In the genomic region with DNA sequence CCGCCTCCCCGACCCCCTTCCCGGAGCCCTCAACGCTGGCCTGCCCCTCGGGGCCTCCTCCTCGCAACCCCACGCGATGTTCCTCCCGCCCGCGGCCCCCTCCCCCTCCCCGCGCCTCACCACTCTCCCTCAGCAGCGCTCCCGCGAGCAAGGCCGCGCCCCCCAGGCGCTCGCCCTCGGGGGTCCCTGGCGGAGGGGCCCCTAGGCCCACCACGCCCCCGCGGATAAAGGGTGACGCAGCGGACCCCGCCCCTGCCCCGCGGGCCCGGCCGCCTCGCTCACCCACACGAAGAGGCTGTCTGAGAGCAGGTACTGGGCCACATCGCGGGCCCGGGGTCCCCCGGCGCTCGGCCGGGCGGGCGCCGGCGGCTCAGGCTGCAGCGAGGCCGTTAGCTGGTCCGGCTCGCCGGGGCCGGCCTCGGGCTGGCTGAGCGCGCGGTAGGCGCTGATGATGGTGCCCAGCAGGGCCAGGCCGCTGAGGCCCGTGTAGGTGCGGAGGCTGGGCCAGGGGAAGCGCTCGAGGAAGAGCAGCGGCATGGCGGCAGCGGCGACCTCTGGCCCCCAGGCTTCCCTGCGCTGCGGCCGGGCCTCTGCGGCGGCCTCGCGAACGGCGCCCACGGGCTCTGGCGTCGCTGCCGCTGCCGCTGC, we compare ENCODE assay signal across 8 cellular contexts. TPM values are rescaled to one million over a fixed set of nuclear protein-coding genes. Genes with fewer than 3 reads are reported as not detected.
DNase-seq lines count a peak whose midpoint lies in the region; ATAC-seq lines count a peak whose summit lies in the region.

No MANE protein-coding gene starts in this region.

- H3K4me2 ChIP-seq in mesendoderm (ENCODE audit: low read length) = peak overlapping the region; percentile 36

- H3K23ac ChIP-seq in mesendoderm (ENCODE audit: low read length) = no peak overlapping the region

- H3K56ac ChIP-seq in mesendoderm (ENCODE audit: low read length) = peak overlapping the region; percentile 93

- peak overlapping the region; percentile 87 for H3K27ac Mint-ChIP-seq in stimulated activated effector memory CD8-positive, alpha-beta T cell treated with anti-CD3 and anti-CD28 coated beads, Interleukin-12 subunit alpha, Interleukin-12 subunit beta, amount 100 ng/mL, for 72 hours

- WGBS in mesendoderm (ENCODE audit: extremely low coverage, insufficient coverage, low lambda C conversion rate) = no CpG with 5 or more reads among the region's 79 CpGs

- H2BK5ac ChIP-seq in mesendoderm (ENCODE audit: low read length) = peak overlapping the region; percentile 37

- peak overlapping the region; percentile 99 for H3K4ac ChIP-seq in mesendoderm (ENCODE audit: low read depth, low read length)

- peak overlapping the region; percentile 87 for H3K27ac ChIP-seq in mesendoderm (ENCODE audit: low read depth, low read length)

- H3K4me1 ChIP-seq in mesendoderm (ENCODE audit: control insufficient read depth, low read depth, low read length) = peaks cover 16% of the 10 kb centered on the region

- H3K9ac ChIP-seq in mesendoderm (ENCODE audit: low read length) = peak overlapping the region; percentile 88

- H3K4me3 ChIP-seq in mesendoderm (ENCODE audit: low read length) = peak overlapping the region; percentile 79

- peak overlapping the region; percentile 82 for H2BK120ac ChIP-seq in mesendoderm (ENCODE audit: low read depth, low read length)

- no peaks in the 10 kb centered on the region for H3K9me3 Mint-ChIP-seq in stimulated activated effector memory CD8-positive, alpha-beta T cell treated with anti-CD3 and anti-CD28 coated beads, Interleukin-12 subunit alpha, Interleukin-12 subunit beta, amount 100 ng/mL, for 72 hours

- peak overlapping the region; percentile 87 for H3K4me3 Mint-ChIP-seq in stimulated activated effector memory CD8-positive, alpha-beta T cell treated with anti-CD3 and anti-CD28 coated beads, Interleukin-12 subunit alpha, Interleukin-12 subunit beta, amount 100 ng/mL, for 72 hours

- H3K4me1 Mint-ChIP-seq in stimulated activated effector memory CD8-positive, alpha-beta T cell treated with anti-CD3 and anti-CD28 coated beads, Interleukin-12 subunit alpha, Interleukin-12 subunit beta, amount 100 ng/mL, for 72 hours = peaks cover 47% of the 10 kb centered on the region

- peak overlapping the region; percentile 100 for H3K18ac ChIP-seq in mesendoderm (ENCODE audit: low read length)

- H3K79me1 ChIP-seq in mesendoderm (ENCODE audit: low read length) = peaks cover 11% of the 10 kb centered on the region

- DNase-seq in C1 segment of cervical spinal cord (lab: John Stamatoyannopoulos, UW) = peak in 9 of 14 donors; percentile 15 to 74 (median 48)
- peak; percentile 6 to 12 for DNase-seq in activated CD4-positive, alpha-beta T cell treated with anti-CD3 and anti-CD28 coated beads for 24 hours (ENCODE audit: low read depth in 2 of 2)
- DNase-seq in ecto neural progenitor cell (ENCODE audit: low spot score) = peak; percentile 75
- peak; percentile 61 for DNase-seq in mesendoderm
- peak; percentile 18 to 77 for DNase-seq in stimulated activated effector memory CD8-positive, alpha-beta T cell treated with anti-CD3 and anti-CD28 coated beads, Interleukin-12 subunit alpha, Interleukin-12 subunit beta, amount 100 ng/mL, for 72 hours (ENCODE audit: low spot score in 2 of 2)
- DNase-seq in NOMO-1 (lab: John Stamatoyannopoulos, UW; ENCODE audit: unreplicated experiment in 2 of 2) = no peak

- peaks cover 19% of the 10 kb centered on the region for H3K79me2 ChIP-seq in mesendoderm (ENCODE audit: control insufficient read depth, insufficient read depth, low read length)

- H4K5ac ChIP-seq in mesendoderm (ENCODE audit: low read length) = no peak overlapping the region

- H2AK5ac ChIP-seq in mesendoderm (ENCODE audit: low read length) = no peak overlapping the region

- H3K36me3 Mint-ChIP-seq in stimulated activated effector memory CD8-positive, alpha-beta T cell treated with anti-CD3 and anti-CD28 coated beads, Interleukin-12 subunit alpha, Interleukin-12 subunit beta, amount 100 ng/mL, for 72 hours = peaks cover 9% of the 10 kb centered on the region

- ATAC-seq in GM19468 (IDR thresholded peaks at IDR 0.05; ENCODE audit: extremely low read depth, unreplicated experiment) = peak; percentile 10
- peak; percentile 29 for ATAC-seq in HG03571 (IDR thresholded peaks at IDR 0.05; ENCODE audit: unreplicated experiment)
- peak; percentile 69 for ATAC-seq in stimulated activated effector memory CD8-positive, alpha-beta T cell treated with anti-CD3 and anti-CD28 coated beads, Interleukin-12 subunit alpha, Interleukin-12 subunit beta, amount 100 ng/mL, for 72 hours

- H3K27me3 ChIP-seq in mesendoderm (ENCODE audit: insufficient read depth, low read length, poor library complexity) = no peaks in the 10 kb centered on the region

- H3K36me3 ChIP-seq in mesendoderm (ENCODE audit: control insufficient read depth, insufficient read depth, low read length) = no peaks in the 10 kb centered on the region

- peak overlapping the region; percentile 74 for H2BK15ac ChIP-seq in mesendoderm (replicated peaks; ENCODE audit: low read depth)

- peak overlapping the region; percentile 70 for H4K8ac ChIP-seq in mesendoderm (ENCODE audit: low read depth, low read length)

RNA-seq across cellular contexts. Expression of gene AMFR, which starts 0.4 kb away (rescaled TPM):
- 11.4 TPM for polyA plus RNA-seq in mesendoderm (2013, experiment 1 of 2)
- 11.4 TPM for polyA plus RNA-seq in mesendoderm (2013, experiment 2 of 2)

RNA-seq across cellular contexts. Expression of gene NUDT21, which starts 26.2 kb away (rescaled TPM):
- 199 TPM for polyA plus RNA-seq in mesendoderm (2013, experiment 1 of 2)
- 206 TPM for polyA plus RNA-seq in mesendoderm (2013, experiment 2 of 2)

RNA-seq across cellular contexts. Expression of gene OGFOD1, which starts 26.4 kb away (rescaled TPM):
- polyA plus RNA-seq in mesendoderm (2013, experiment 1 of 2) = 65.1 TPM
- 65.5 TPM for polyA plus RNA-seq in mesendoderm (2013, experiment 2 of 2)

Comparison
In these comparisons a context has a peak if more than half of its experiments do, and no peak if none do; other contexts are left out.
1. DNase-seq: peak in C1 segment of cervical spinal cord (9 of 14), activated CD4-positive, alpha-beta T cell treated with anti-CD3 and anti-CD28 coated beads for 24 hours (2 of 2), ecto neural progenitor cell (single experiment), mesendoderm (single experiment) and stimulated activated effector memory CD8-positive, alpha-beta T cell treated with anti-CD3 and anti-CD28 coated beads, Interleukin-12 subunit alpha, Interleukin-12 subunit beta, amount 100 ng/mL, for 72 hours (2 of 2); none in NOMO-1 (0 of 2).
2. ATAC-seq: peak in every context shown above with its lines; median percentile 69 in stimulated activated effector memory CD8-positive, alpha-beta T cell treated with anti-CD3 and anti-CD28 coated beads, Interleukin-12 subunit alpha, Interleukin-12 subunit beta, amount 100 ng/mL, for 72 hours; 29 in HG03571; 10 in GM19468.